In genomic region chr15:72783563-72784232, GRCh38 we compare ENCODE assay signal across 8 cellular contexts. TPM values are rescaled to one million over a fixed set of nuclear protein-coding genes. Genes with fewer than 3 reads are reported as not detected.
A peak's percentile ranks its signal among the peaks of the same experiment; 100 is the strongest.
DNase-seq lines count a peak whose midpoint lies in the region; ATAC-seq and TF ChIP-seq lines count a peak whose summit lies in the region.

Gene ADPGK, minus strand, starts transcription at chr15:72783758. Its CDS starts 67 bp downstream, at chr15:72783691.

- ATAC-seq in HG02623 (IDR thresholded peaks at IDR 0.05; ENCODE audit: unreplicated experiment), result peak; percentile 74
- ATAC-seq in activated naive CD4-positive, alpha-beta T cell treated with anti-CD3 and anti-CD28 coated beads, Interleukin-2, amount 50 U/mL, for 72 hours, result peak; percentile 80 to 84
- ATAC-seq in omental fat pad (ENCODE audit: low FRiP score), result peak; percentile 95

- DNase-seq in GM10266 (ENCODE audit: extremely low spot score) (peak; percentile 96), NCI-H1105 (lab: John Stamatoyannopoulos, UW) (peak; percentile 95), SKM-1 (lab: John Stamatoyannopoulos, UW; ENCODE audit: unreplicated experiment) (peak; percentile 33), glomerular endothelial cell (ENCODE audit: extremely low read depth, low read depth, low spot score) (peak; percentile 55), omental fat pad (ENCODE audit: low spot score) (peak; percentile 40)
- DNase-seq in activated naive CD4-positive, alpha-beta T cell treated with anti-CD3 and anti-CD28 coated beads, Interleukin-2, amount 50 U/mL, for 72 hours (ENCODE audit: low spot score in 2 of 2), result peak; percentile 94 to 95

- peak within 1 kb of the TSS; percentile 97 for H3K27ac ChIP-seq in temporal lobe (ENCODE audit: low read depth, low read length)

- no peaks in the 10 kb centered on the region for H3K9me3 Mint-ChIP-seq in activated naive CD4-positive, alpha-beta T cell treated with anti-CD3 and anti-CD28 coated beads, Interleukin-2, amount 50 U/mL, for 72 hours

- peak within 1 kb of the TSS; percentile 94 to 100 for H3K27ac Mint-ChIP-seq in activated naive CD4-positive, alpha-beta T cell treated with anti-CD3 and anti-CD28 coated beads, Interleukin-2, amount 50 U/mL, for 72 hours

- H3K36me3 Mint-ChIP-seq in activated naive CD4-positive, alpha-beta T cell treated with anti-CD3 and anti-CD28 coated beads, Interleukin-2, amount 50 U/mL, for 72 hours, result peaks cover 26 to 34% of the 10 kb centered on the region in 2 donors

- TF ChIP-seq CTCF in GM10266 (IDR thresholded peaks at IDR 0.05; ENCODE audit: control insufficient read depth, insufficient read depth, low read depth, missing control alignments), result no peak
- no peak for TF ChIP-seq CTCF in omental fat pad (IDR thresholded peaks at IDR 0.05)

RNA-seq across cellular contexts. Expression of gene ADPGK, which starts in this region (rescaled TPM):
- 10 to 100 TPM; 51.0 to 81.8 TPM for total RNA-seq in activated naive CD4-positive, alpha-beta T cell treated with anti-CD3 and anti-CD28 coated beads, Interleukin-2, amount 50 U/mL, for 72 hours
- total RNA-seq in glomerular endothelial cell, result 46.8 and 63.1 TPM in 2 replicates
- 10 to 100 TPM; 45.7 to 93.2 (median 61.1) TPM for total RNA-seq in omental fat pad
- 23.8 TPM for total RNA-seq in temporal lobe

Comparison
In these comparisons a context has a peak if more than half of its experiments do, and no peak if none do; other contexts are left out.
1. Peak in every context shown above with its lines: DNase-seq, ATAC-seq and H3K27ac ChIP-seq.
2. DNase-seq: peak in every context shown above with its lines; median percentile 96 in GM10266; 95 in NCI-H1105; 94 in activated naive CD4-positive, alpha-beta T cell treated with anti-CD3 and anti-CD28 coated beads, Interleukin-2, amount 50 U/mL, for 72 hours; 55 in glomerular endothelial cell; 40 in omental fat pad; 33 in SKM-1.